8 cellular contexts compared by ENCODE assay signal in the genomic region with DNA sequence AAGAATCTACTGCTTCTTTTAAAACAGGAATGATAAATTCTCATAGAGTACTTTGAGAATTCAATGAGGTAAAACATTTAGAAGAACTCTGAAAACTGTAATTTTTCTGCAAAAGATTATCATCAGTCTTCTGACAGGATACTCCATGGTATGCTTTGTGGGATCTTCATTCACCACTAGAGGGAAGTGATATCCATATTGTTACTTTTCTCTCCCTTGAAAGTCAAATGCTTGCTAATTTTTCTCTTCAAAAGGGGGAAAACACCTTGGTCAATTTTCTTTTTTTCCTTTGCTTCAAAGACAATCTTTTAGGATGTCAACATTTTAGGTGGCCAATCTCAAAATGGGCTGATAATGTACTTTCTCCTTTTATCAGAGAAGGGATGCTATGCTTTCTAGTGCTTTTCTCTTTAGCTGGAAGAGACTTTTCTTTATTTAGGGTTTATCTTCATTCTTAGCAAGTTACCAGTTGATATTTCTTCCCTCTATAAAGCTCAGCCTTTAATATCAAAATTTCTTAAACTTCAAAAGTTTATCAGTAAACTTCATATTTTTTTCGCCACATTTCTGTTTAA.
DNase-seq lines count a peak whose midpoint lies in the region; ATAC-seq and TF ChIP-seq lines count a peak whose summit lies in the region.

No MANE protein-coding gene starts in this region.

- H3K27ac ChIP-seq in 22Rv1: no peak overlapping the region

- ATAC-seq in SK-N-SH treated with all-trans-retinoic acid at 6 μM for 48 hours (peak; percentile 83), HG02798 (IDR thresholded peaks at IDR 0.05; ENCODE audit: poor library complexity, unreplicated experiment) (no peak), HG02759 (IDR thresholded peaks at IDR 0.05; ENCODE audit: unreplicated experiment) (no peak)

- peak; percentile 58 for TF ChIP-seq CTCF in 22Rv1 (IDR thresholded peaks at IDR 0.05)
- TF ChIP-seq CTCF in GM12873 (IDR thresholded peaks at IDR 0.05; ENCODE audit: insufficient read depth, low read depth, low read length, missing control alignments): peak; percentile 30

- DNase-seq in glomerular visceral epithelial cell (ENCODE audit: extremely low spot score) (peak; percentile 34), amniotic stem cell (lab: John Stamatoyannopoulos, UW) (no peak), SK-N-DZ (ENCODE audit: low spot score) (no peak)

TF ChIP-seq in SK-N-SH treated with all-trans-retinoic acid at 6 μM for 48 hours, 23 proteins besides CTCF, POLR2A, EP300 and RAD21:
- TF ChIP-seq, protein P1, sequence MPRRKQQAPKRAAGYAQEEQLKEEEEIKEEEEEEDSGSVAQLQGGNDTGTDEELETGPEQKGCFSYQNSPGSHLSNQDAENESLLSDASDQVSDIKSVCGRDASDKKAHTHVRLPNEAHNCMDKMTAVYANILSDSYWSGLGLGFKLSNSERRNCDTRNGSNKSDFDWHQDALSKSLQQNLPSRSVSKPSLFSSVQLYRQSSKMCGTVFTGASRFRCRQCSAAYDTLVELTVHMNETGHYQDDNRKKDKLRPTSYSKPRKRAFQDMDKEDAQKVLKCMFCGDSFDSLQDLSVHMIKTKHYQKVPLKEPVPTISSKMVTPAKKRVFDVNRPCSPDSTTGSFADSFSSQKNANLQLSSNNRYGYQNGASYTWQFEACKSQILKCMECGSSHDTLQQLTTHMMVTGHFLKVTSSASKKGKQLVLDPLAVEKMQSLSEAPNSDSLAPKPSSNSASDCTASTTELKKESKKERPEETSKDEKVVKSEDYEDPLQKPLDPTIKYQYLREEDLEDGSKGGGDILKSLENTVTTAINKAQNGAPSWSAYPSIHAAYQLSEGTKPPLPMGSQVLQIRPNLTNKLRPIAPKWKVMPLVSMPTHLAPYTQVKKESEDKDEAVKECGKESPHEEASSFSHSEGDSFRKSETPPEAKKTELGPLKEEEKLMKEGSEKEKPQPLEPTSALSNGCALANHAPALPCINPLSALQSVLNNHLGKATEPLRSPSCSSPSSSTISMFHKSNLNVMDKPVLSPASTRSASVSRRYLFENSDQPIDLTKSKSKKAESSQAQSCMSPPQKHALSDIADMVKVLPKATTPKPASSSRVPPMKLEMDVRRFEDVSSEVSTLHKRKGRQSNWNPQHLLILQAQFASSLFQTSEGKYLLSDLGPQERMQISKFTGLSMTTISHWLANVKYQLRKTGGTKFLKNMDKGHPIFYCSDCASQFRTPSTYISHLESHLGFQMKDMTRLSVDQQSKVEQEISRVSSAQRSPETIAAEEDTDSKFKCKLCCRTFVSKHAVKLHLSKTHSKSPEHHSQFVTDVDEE (CRISPR knock-in tag; IDR thresholded peaks at IDR 0.05): no peak
- TF ChIP-seq ZNF8 (CRISPR knock-in tag; IDR thresholded peaks at IDR 0.05) (no peak), ZFP3 (CRISPR knock-in tag; IDR thresholded peaks at IDR 0.05) (no peak), ISL1 (CRISPR knock-in tag; IDR thresholded peaks at IDR 0.05) (no peak), SNAI2 (CRISPR knock-in tag; IDR thresholded peaks at IDR 0.05) (no peak), RARB (CRISPR knock-in tag; IDR thresholded peaks at IDR 0.05) (no peak), PPARA (CRISPR knock-in tag; IDR thresholded peaks at IDR 0.05; ENCODE audit: borderline replicate concordance) (no peak), GLIS3 (CRISPR knock-in tag; IDR thresholded peaks at IDR 0.05) (no peak), OSR1 (CRISPR knock-in tag; IDR thresholded peaks at IDR 0.05) (no peak)
- TF ChIP-seq, protein P2, sequence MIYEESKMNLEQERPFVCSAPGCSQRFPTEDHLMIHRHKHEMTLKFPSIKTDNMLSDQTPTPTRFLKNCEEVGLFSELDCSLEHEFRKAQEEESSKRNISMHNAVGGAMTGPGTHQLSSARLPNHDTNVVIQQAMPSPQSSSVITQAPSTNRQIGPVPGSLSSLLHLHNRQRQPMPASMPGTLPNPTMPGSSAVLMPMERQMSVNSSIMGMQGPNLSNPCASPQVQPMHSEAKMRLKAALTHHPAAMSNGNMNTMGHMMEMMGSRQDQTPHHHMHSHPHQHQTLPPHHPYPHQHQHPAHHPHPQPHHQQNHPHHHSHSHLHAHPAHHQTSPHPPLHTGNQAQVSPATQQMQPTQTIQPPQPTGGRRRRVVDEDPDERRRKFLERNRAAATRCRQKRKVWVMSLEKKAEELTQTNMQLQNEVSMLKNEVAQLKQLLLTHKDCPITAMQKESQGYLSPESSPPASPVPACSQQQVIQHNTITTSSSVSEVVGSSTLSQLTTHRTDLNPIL (CRISPR knock-in tag; IDR thresholded peaks at IDR 0.05; ENCODE audit: low read depth): no peak
